7 cellular contexts compared by ENCODE assay signal in the genomic region with DNA sequence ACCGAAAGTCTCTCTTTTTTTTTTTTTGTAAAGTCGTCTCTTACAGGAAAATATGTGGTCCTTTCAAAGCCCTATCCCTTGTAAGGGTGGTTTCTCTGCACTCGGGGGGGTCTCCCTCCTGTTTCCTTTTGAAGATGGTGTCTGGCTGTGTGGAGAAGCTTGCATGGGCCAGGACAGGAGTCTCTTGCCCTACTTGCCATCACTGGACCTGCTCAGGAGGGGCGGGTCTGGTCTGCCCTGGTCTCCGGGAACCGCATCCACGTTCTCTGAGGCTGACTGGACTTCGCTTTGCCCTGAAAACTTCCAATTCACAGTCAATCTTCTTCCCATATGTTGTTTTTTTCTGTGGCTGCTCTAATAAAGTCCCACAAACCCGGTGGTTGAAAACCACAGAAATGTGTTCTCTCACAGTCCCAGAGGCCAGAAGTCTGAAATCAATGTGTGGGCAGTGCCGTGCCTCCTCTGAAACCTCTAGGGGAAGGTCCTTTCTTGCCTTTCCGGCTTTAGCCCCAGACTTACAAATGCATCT.
DNase-seq lines count a peak whose midpoint lies in the region; ATAC-seq and TF ChIP-seq lines count a peak whose summit lies in the region.

No MANE protein-coding gene starts in this region.

- no peaks in the 10 kb centered on the region for H3K4me1 ChIP-seq in esophagus muscularis mucosa

- no peak for TF ChIP-seq POLR2A in esophagus muscularis mucosa (IDR thresholded peaks at IDR 0.05; ENCODE audit: low read depth)

- no peak overlapping the region for H3K4me3 ChIP-seq in esophagus muscularis mucosa

- H3K27ac ChIP-seq in esophagus muscularis mucosa (replicated peaks in 1 of 4), result no peak overlapping the region

- TF ChIP-seq EP300 in esophagus muscularis mucosa (IDR thresholded peaks at IDR 0.05), result no peak

- TF ChIP-seq CTCF in esophagus muscularis mucosa (IDR thresholded peaks at IDR 0.05) (no peak), progenitor cell of endocrine pancreas (IDR thresholded peaks at IDR 0.05; ENCODE audit: unreplicated experiment) (no peak)

- 63% methylated on average over 11 of the region's 11 CpGs for WGBS in esophagus muscularis mucosa

- H3K4me1 Mint-ChIP-seq in T-helper 17 cell, result peaks cover 31% of the 10 kb centered on the region
- peaks cover 28% of the 10 kb centered on the region for H3K4me1 Mint-ChIP-seq in memory B cell
- peaks cover 5% of the 10 kb centered on the region for H3K4me1 Mint-ChIP-seq in progenitor cell of endocrine pancreas (ENCODE audit: low read depth)

- H3K27me3 ChIP-seq in esophagus muscularis mucosa, result peaks cover 0 to 5% (median 0%) of the 10 kb centered on the region in 4 donors

- DNase-seq in T-helper 17 cell (no peak), memory B cell (ENCODE audit: low spot score in 2 of 2) (no peak), esophagus muscularis mucosa (ENCODE audit: extremely low spot score) (no peak), cerebellar nuclear complex (lab: John Stamatoyannopoulos, UW) (no peak), progenitor cell of endocrine pancreas (ENCODE audit: low spot score, unreplicated experiment) (no peak)

- H3K9me3 ChIP-seq in T-helper 17 cell (ENCODE audit: control insufficient read depth, low read length, poor library complexity, severe bottlenecking) (no peaks in the 10 kb centered on the region), esophagus muscularis mucosa (no peaks in the 10 kb centered on the region)

- peak overlapping the region; percentile 80 for H3K27ac Mint-ChIP-seq in T-helper 17 cell
- H3K27ac Mint-ChIP-seq in memory B cell, result no peak overlapping the region
- no peak overlapping the region for H3K27ac Mint-ChIP-seq in progenitor cell of endocrine pancreas

- peak overlapping the region; percentile 84 for H3K4me3 Mint-ChIP-seq in T-helper 17 cell
- H3K4me3 Mint-ChIP-seq in memory B cell, result peak overlapping the region; percentile 72
- no peak overlapping the region for H3K4me3 Mint-ChIP-seq in progenitor cell of endocrine pancreas (ENCODE audit: low read depth)

- no peaks in the 10 kb centered on the region for H3K36me3 ChIP-seq in esophagus muscularis mucosa

- intact Hi-C loops in esophagus muscularis mucosa (cut with DNase I), result no loop called here

- ATAC-seq in GM18858 (IDR thresholded peaks at IDR 0.05; ENCODE audit: unreplicated experiment), result peak; percentile 37
- ATAC-seq in HG02798 (IDR thresholded peaks at IDR 0.05; ENCODE audit: poor library complexity, unreplicated experiment), result peak; percentile 66
- peak; percentile 41 for ATAC-seq in T-helper 17 cell
- ATAC-seq in memory B cell (ENCODE audit: low read depth), result no peak

- H3K9me3 Mint-ChIP-seq in memory B cell (no peaks in the 10 kb centered on the region), progenitor cell of endocrine pancreas (ENCODE audit: low read depth) (no peaks in the 10 kb centered on the region)

- H3K27me3 Mint-ChIP-seq in T-helper 17 cell (peaks cover 4% of the 10 kb centered on the region), memory B cell (peaks cover 22% of the 10 kb centered on the region), progenitor cell of endocrine pancreas (peaks cover 30% of the 10 kb centered on the region)

- H3K36me3 Mint-ChIP-seq in T-helper 17 cell (ENCODE audit: low read depth) (peaks cover 2% of the 10 kb centered on the region), memory B cell (no peaks in the 10 kb centered on the region), progenitor cell of endocrine pancreas (ENCODE audit: insufficient read depth) (no peaks in the 10 kb centered on the region)
